In the genomic region with DNA sequence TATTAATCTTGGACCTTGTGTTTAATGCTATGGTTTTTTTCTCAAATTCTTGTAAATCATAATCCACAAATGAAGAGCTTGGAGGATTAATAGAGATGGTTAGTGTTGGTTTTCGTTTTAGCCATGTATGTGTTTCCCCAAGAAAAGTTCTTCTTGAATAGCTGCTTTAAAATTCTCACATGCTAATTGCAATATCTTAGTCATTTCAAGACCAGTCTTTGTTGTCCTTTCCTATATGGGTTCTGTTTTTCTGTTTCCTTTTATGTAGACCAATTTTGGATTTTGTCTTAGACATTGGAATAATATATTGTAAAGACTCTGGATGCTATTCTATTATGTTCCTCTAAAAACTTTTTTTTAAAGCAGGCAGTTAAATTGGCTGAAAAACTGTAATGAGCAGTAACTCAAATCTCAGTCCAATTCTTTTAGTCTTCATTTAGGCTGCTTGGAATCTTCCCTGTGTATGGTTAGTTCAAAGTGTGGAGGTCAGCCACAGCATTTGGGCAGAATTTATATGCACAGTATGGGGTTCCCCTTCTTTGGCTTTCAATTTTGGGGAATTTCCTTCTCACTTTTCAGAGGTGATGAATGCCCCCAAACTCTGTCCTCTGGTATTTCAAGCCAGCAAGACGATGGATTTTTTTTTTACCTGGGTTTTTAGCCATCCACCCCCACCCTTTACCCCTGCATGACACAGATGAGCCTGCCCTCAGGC, we compare ENCODE assay signal across 1 cellular context.
A peak's percentile ranks its signal among the peaks of the same experiment; 100 is the strongest.
TF ChIP-seq lines count a peak whose summit lies in the region.

No MANE protein-coding gene starts in this region.

TF ChIP-seq in GM12878, 131 proteins besides CTCF, POLR2A, EP300 and RAD21 (continues in another document):
- no peak for TF ChIP-seq CHD4 (IDR thresholded peaks at IDR 0.05)
- TF ChIP-seq DPF2 (IDR thresholded peaks at IDR 0.05): 0 out of 2 replicates have a peak, but pooled peaks have one; percentile 22
- no peak for TF ChIP-seq TCF3 (IDR thresholded peaks at IDR 0.05; ENCODE audit: borderline replicate concordance, insufficient read depth, low read depth, low read length)
- peak; percentile 23 to 38; a peak in 3 of 4 replicates for TF ChIP-seq IKZF2 (IDR thresholded peaks at IDR 0.05)
- TF ChIP-seq ZBED1 (IDR thresholded peaks at IDR 0.05; ENCODE audit: borderline replicate concordance): no peak
- TF ChIP-seq GATAD2B (conservative IDR thresholded peaks at IDR 0.05; ENCODE audit: low read depth): no peak
- TF ChIP-seq, protein P1, sequence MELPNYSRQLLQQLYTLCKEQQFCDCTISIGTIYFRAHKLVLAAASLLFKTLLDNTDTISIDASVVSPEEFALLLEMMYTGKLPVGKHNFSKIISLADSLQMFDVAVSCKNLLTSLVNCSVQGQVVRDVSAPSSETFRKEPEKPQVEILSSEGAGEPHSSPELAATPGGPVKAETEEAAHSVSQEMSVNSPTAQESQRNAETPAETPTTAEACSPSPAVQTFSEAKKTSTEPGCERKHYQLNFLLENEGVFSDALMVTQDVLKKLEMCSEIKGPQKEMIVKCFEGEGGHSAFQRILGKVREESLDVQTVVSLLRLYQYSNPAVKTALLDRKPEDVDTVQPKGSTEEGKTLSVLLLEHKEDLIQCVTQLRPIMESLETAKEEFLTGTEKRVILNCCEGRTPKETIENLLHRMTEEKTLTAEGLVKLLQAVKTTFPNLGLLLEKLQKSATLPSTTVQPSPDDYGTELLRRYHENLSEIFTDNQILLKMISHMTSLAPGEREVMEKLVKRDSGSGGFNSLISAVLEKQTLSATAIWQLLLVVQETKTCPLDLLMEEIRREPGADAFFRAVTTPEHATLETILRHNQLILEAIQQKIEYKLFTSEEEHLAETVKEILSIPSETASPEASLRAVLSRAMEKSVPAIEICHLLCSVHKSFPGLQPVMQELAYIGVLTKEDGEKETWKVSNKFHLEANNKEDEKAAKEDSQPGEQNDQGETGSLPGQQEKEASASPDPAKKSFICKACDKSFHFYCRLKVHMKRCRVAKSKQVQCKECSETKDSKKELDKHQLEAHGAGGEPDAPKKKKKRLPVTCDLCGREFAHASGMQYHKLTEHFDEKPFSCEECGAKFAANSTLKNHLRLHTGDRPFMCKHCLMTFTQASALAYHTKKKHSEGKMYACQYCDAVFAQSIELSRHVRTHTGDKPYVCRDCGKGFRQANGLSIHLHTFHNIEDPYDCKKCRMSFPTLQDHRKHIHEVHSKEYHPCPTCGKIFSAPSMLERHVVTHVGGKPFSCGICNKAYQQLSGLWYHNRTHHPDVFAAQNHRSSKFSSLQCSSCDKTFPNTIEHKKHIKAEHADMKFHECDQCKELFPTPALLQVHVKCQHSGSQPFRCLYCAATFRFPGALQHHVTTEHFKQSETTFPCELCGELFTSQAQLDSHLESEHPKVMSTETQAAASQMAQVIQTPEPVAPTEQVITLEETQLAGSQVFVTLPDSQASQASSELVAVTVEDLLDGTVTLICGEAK (IDR thresholded peaks at IDR 0.05; ENCODE audit: borderline replicate concordance): no peak
- no peak for TF ChIP-seq STAT3 (IDR thresholded peaks at IDR 0.05; ENCODE audit: low read depth, low read length)
- TF ChIP-seq ASH2L (IDR thresholded peaks at IDR 0.05; ENCODE audit: borderline replicate concordance, low read depth): no peak
- TF ChIP-seq SMARCA5 (IDR thresholded peaks at IDR 0.05): no peak
- TF ChIP-seq, protein P2, sequence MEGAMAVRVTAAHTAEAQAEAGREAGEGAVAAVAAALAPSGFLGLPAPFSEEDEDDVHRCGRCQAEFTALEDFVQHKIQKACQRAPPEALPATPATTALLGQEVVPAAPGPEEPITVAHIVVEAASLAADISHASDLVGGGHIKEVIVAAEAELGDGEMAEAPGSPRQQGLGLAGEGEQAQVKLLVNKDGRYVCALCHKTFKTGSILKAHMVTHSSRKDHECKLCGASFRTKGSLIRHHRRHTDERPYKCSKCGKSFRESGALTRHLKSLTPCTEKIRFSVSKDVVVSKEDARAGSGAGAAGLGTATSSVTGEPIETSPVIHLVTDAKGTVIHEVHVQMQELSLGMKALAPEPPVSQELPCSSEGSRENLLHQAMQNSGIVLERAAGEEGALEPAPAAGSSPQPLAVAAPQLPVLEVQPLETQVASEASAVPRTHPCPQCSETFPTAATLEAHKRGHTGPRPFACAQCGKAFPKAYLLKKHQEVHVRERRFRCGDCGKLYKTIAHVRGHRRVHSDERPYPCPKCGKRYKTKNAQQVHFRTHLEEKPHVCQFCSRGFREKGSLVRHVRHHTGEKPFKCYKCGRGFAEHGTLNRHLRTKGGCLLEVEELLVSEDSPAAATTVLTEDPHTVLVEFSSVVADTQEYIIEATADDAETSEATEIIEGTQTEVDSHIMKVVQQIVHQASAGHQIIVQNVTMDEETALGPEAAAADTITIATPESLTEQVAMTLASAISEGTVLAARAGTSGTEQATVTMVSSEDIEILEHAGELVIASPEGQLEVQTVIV (IDR thresholded peaks at IDR 0.05; ENCODE audit: borderline replicate concordance, partially characterized antibody): no peak
- TF ChIP-seq CBX3 (IDR thresholded peaks at IDR 0.05; ENCODE audit: borderline replicate concordance, low read depth): no peak
- no peak for TF ChIP-seq CBX5 (IDR thresholded peaks at IDR 0.05; ENCODE audit: low read depth)
- TF ChIP-seq TCF7 (IDR thresholded peaks at IDR 0.05; ENCODE audit: borderline replicate concordance): peak; percentile 32; the same call in 1 of the 2 replicates
- TF ChIP-seq SMAD5 (IDR thresholded peaks at IDR 0.05; ENCODE audit: low read depth): no peak
- TF ChIP-seq NRF1 (conservative IDR thresholded peaks at IDR 0.05; ENCODE audit: low read depth, low read length): no peak
- TF ChIP-seq, protein P3, sequence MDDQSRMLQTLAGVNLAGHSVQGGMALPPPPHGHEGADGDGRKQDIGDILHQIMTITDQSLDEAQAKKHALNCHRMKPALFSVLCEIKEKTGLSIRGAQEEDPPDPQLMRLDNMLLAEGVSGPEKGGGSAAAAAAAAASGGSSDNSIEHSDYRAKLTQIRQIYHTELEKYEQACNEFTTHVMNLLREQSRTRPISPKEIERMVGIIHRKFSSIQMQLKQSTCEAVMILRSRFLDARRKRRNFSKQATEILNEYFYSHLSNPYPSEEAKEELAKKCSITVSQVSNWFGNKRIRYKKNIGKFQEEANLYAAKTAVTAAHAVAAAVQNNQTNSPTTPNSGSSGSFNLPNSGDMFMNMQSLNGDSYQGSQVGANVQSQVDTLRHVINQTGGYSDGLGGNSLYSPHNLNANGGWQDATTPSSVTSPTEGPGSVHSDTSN (IDR thresholded peaks at IDR 0.05; ENCODE audit: insufficient replicate concordance, low read depth, low read length): no peak
- TF ChIP-seq WRNIP1 (IDR thresholded peaks at IDR 0.05; ENCODE audit: borderline replicate concordance, low read depth, low read length): no peak
- TF ChIP-seq, protein P4, sequence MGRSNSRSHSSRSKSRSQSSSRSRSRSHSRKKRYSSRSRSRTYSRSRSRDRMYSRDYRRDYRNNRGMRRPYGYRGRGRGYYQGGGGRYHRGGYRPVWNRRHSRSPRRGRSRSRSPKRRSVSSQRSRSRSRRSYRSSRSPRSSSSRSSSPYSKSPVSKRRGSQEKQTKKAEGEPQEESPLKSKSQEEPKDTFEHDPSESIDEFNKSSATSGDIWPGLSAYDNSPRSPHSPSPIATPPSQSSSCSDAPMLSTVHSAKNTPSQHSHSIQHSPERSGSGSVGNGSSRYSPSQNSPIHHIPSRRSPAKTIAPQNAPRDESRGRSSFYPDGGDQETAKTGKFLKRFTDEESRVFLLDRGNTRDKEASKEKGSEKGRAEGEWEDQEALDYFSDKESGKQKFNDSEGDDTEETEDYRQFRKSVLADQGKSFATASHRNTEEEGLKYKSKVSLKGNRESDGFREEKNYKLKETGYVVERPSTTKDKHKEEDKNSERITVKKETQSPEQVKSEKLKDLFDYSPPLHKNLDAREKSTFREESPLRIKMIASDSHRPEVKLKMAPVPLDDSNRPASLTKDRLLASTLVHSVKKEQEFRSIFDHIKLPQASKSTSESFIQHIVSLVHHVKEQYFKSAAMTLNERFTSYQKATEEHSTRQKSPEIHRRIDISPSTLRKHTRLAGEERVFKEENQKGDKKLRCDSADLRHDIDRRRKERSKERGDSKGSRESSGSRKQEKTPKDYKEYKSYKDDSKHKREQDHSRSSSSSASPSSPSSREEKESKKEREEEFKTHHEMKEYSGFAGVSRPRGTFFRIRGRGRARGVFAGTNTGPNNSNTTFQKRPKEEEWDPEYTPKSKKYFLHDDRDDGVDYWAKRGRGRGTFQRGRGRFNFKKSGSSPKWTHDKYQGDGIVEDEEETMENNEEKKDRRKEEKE (IDR thresholded peaks at IDR 0.05): no peak
- TF ChIP-seq HDGF (IDR thresholded peaks at IDR 0.05): no peak
- peak; percentile 69; the same call in 1 of the 2 replicates for TF ChIP-seq NFIC (IDR thresholded peaks at IDR 0.05; ENCODE audit: low read depth, low read length)
- TF ChIP-seq KAT2A (conservative IDR thresholded peaks at IDR 0.05; ENCODE audit: control insufficient read depth, low read depth, low read length): no peak
- no peak for TF ChIP-seq NFYA (IDR thresholded peaks at IDR 0.05; ENCODE audit: borderline replicate concordance, low read depth, low read length)
- TF ChIP-seq SIN3A (IDR thresholded peaks at IDR 0.05; ENCODE audit: low read depth, low read length): no peak
- TF ChIP-seq HDAC2 (IDR thresholded peaks at IDR 0.05): no peak
- TF ChIP-seq NBN (IDR thresholded peaks at IDR 0.05): no peak
- TF ChIP-seq CREB1 (IDR thresholded peaks at IDR 0.05; ENCODE audit: low read depth): no peak
- no peak for TF ChIP-seq RFX5 (IDR thresholded peaks at IDR 0.05; ENCODE audit: low read depth, low read length)
- TF ChIP-seq, protein P5, sequence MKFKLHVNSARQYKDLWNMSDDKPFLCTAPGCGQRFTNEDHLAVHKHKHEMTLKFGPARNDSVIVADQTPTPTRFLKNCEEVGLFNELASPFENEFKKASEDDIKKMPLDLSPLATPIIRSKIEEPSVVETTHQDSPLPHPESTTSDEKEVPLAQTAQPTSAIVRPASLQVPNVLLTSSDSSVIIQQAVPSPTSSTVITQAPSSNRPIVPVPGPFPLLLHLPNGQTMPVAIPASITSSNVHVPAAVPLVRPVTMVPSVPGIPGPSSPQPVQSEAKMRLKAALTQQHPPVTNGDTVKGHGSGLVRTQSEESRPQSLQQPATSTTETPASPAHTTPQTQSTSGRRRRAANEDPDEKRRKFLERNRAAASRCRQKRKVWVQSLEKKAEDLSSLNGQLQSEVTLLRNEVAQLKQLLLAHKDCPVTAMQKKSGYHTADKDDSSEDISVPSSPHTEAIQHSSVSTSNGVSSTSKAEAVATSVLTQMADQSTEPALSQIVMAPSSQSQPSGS (IDR thresholded peaks at IDR 0.05; ENCODE audit: low read length): peak; percentile 43
- TF ChIP-seq, protein P6, sequence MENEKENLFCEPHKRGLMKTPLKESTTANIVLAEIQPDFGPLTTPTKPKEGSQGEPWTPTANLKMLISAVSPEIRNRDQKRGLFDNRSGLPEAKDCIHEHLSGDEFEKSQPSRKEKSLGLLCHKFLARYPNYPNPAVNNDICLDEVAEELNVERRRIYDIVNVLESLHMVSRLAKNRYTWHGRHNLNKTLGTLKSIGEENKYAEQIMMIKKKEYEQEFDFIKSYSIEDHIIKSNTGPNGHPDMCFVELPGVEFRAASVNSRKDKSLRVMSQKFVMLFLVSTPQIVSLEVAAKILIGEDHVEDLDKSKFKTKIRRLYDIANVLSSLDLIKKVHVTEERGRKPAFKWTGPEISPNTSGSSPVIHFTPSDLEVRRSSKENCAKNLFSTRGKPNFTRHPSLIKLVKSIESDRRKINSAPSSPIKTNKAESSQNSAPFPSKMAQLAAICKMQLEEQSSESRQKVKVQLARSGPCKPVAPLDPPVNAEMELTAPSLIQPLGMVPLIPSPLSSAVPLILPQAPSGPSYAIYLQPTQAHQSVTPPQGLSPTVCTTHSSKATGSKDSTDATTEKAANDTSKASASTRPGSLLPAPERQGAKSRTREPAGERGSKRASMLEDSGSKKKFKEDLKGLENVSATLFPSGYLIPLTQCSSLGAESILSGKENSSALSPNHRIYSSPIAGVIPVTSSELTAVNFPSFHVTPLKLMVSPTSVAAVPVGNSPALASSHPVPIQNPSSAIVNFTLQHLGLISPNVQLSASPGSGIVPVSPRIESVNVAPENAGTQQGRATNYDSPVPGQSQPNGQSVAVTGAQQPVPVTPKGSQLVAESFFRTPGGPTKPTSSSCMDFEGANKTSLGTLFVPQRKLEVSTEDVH (IDR thresholded peaks at IDR 0.05; ENCODE audit: low read depth, partially characterized antibody): no peak
- TF ChIP-seq SUZ12 (IDR thresholded peaks at IDR 0.05; ENCODE audit: unreplicated experiment): no peak
- TF ChIP-seq PML (IDR thresholded peaks at IDR 0.05; ENCODE audit: low read length): no peak
- TF ChIP-seq MXI1 (IDR thresholded peaks at IDR 0.05; ENCODE audit: low read depth, low read length): no peak
- no peak for TF ChIP-seq NFXL1 (IDR thresholded peaks at IDR 0.05; ENCODE audit: borderline replicate concordance)
- no peak for TF ChIP-seq ZNF207 (IDR thresholded peaks at IDR 0.05; ENCODE audit: borderline replicate concordance)
- TF ChIP-seq RUNX3 (IDR thresholded peaks at IDR 0.05; ENCODE audit: low read length): peak; percentile 68
- no peak for TF ChIP-seq RAD51 (IDR thresholded peaks at IDR 0.05)
- TF ChIP-seq, protein P7, sequence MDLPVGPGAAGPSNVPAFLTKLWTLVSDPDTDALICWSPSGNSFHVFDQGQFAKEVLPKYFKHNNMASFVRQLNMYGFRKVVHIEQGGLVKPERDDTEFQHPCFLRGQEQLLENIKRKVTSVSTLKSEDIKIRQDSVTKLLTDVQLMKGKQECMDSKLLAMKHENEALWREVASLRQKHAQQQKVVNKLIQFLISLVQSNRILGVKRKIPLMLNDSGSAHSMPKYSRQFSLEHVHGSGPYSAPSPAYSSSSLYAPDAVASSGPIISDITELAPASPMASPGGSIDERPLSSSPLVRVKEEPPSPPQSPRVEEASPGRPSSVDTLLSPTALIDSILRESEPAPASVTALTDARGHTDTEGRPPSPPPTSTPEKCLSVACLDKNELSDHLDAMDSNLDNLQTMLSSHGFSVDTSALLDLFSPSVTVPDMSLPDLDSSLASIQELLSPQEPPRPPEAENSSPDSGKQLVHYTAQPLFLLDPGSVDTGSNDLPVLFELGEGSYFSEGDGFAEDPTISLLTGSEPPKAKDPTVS (IDR thresholded peaks at IDR 0.05; ENCODE audit: low read depth, low read length): no peak
